In the genomic region with DNA sequence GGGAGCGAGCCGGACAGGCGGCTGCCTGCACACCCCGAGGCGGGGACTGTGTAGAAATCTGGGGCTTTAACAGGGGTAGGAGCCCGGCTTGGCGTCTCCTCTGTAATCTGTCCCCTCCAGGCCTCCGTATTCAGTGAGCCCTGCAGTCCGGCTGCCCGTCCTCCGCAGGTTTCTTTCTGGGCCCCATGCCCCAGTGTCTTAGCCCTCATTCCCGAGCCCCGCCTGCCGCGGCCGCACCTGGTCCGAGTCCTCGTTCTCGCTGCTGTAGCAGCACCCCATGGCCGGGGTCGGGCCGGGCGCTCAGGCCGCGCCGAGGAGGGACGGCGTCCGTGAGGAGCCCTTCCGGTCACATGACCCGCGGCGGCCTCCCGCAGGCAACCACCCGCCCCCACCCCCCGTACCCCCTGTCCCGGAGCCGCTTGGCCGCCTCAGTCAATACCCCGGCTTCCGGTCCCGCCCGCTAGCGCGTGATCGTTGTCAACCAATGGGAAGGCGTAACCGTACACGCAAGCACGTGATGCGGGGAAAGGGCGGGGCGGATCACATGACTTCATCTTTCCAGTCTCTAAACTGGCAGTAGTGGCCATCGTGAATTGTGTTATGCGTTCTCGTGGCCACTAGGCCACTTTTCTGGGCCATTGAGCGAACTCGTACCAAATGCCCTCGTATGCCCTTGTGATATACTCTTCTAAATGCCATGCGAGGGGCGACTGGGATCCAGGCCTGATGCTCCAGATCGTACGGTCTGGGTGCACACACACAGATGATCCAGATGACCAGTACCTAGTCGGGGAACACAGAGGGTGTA, we compare ENCODE assay signal across 8 cellular contexts. TPM values are rescaled to one million over a fixed set of nuclear protein-coding genes. Genes with fewer than 3 reads are reported as not detected.
DNase-seq lines count a peak whose midpoint lies in the region; ATAC-seq and TF ChIP-seq lines count a peak whose summit lies in the region.

TSS of gene LAMTOR1 (minus strand) at position 352 of the 808 bp plus-strand sequence. CDS start at position 279, 73 bp downstream.

- no peaks in the 10 kb centered on the region for H3K9me3 ChIP-seq in left lung

- H3K4me3 Mint-ChIP-seq in dendritic cell treated with granulocyte-macrophage colony-stimulating factor and Interleukin-4, amounts not matched to agents 40 ng/mL and 50 ng/mL, for 4 days: peak within 1 kb of the TSS; percentile 96

- H3K4me3 ChIP-seq in left lung: peak within 1 kb of the TSS; percentile 90 to 93

- H3K27me3 ChIP-seq in left lung: no peaks in the 10 kb centered on the region

- ATAC-seq in GM19351 (IDR thresholded peaks at IDR 0.05; ENCODE audit: unreplicated experiment): peak; percentile 93
- ATAC-seq in HG03521 (IDR thresholded peaks at IDR 0.05; ENCODE audit: unreplicated experiment): peak; percentile 84
- ATAC-seq in left lung: peak; percentile 99

- peaks cover 86% of the 10 kb centered on the region for H3K36me3 Mint-ChIP-seq in dendritic cell treated with granulocyte-macrophage colony-stimulating factor and Interleukin-4, amounts not matched to agents 40 ng/mL and 50 ng/mL, for 4 days (ENCODE audit: low read depth)

- peak within 1 kb of the TSS; percentile 92 for H3K27ac Mint-ChIP-seq in dendritic cell treated with granulocyte-macrophage colony-stimulating factor and Interleukin-4, amounts not matched to agents 40 ng/mL and 50 ng/mL, for 4 days

- peak; percentile 36 to 64 for TF ChIP-seq CTCF in left lung (IDR thresholded peaks at IDR 0.05)

- no peaks in the 10 kb centered on the region for H3K27me3 Mint-ChIP-seq in dendritic cell treated with granulocyte-macrophage colony-stimulating factor and Interleukin-4, amounts not matched to agents 40 ng/mL and 50 ng/mL, for 4 days

- H3K4me1 ChIP-seq in left lung: peaks cover 14 to 47% of the 10 kb centered on the region in 2 donors

- DNase-seq in C1 segment of cervical spinal cord (lab: John Stamatoyannopoulos, UW) (peak; percentile 88 to 100 (median 98)), NCI-H748 treated with DMSO at 0.1 percent for 48 hours (lab: John Stamatoyannopoulos, UW) (peak; percentile 96), left lung (peak; percentile 97 to 99)
- DNase-seq in activated CD4-positive, alpha-beta T cell treated with anti-CD3 and anti-CD28 coated beads, Interleukin-2, amount 50 U/mL, for 24 hours (ENCODE audit: low read depth in 1 of 2, low spot score in 1 of 2): peak; percentile 92 to 98
- DNase-seq in stimulated activated CD4-positive, alpha-beta T cell treated with anti-CD3 and anti-CD28 coated beads, Interleukin-2, amount 100 ng/mL, for 48 hours: peak; percentile 95 to 97

- peak within 1 kb of the TSS; percentile 97 to 98 for H3K27ac ChIP-seq in left lung

- peaks cover 0 to 26% of the 10 kb centered on the region in 2 donors for H3K36me3 ChIP-seq in left lung

- peaks cover 54% of the 10 kb centered on the region for H3K4me1 Mint-ChIP-seq in dendritic cell treated with granulocyte-macrophage colony-stimulating factor and Interleukin-4, amounts not matched to agents 40 ng/mL and 50 ng/mL, for 4 days (ENCODE audit: low read depth)

- intact Hi-C loops in dendritic cell treated with granulocyte-macrophage colony-stimulating factor and Interleukin-4, amounts not matched to agents 40 ng/mL and 50 ng/mL, for 4 days (cut with micrococcal nuclease): loop anchor here (1.0 to 5.0 kb wide), 3 partner anchors 9 to 119 kb away; partner anchors contain the start of genes ANAPC15 and INPPL1
- intact Hi-C loops in left lung (cut with DNase I): no loop called here

- H3K9me3 Mint-ChIP-seq in dendritic cell treated with granulocyte-macrophage colony-stimulating factor and Interleukin-4, amounts not matched to agents 40 ng/mL and 50 ng/mL, for 4 days: peaks cover 5% of the 10 kb centered on the region

RNA-seq across cellular contexts. Expression of gene LAMTOR1, which starts in this region (rescaled TPM):
- 100 to 1,000 TPM; 101 to 118 TPM for total RNA-seq in left lung

Comparison
In these comparisons a context has a peak if more than half of its experiments do, and no peak if none do; other contexts are left out.
1. Peak in every context shown above with its lines: DNase-seq, ATAC-seq, H3K4me3 ChIP-seq and H3K27ac ChIP-seq.